In genomic region chr4:77877167-77877566, GRCh38 we compare ENCODE assay signal across 27 cellular contexts.
"Had no signal": no experiment of that assay in that cellular context is flagged by ENCODE, and none has a peak within 500 bp of the region (broad histone marks: within the 10 kb centered on the region; RNA-seq: fewer than 3 reads in every experiment).

No MANE protein-coding gene starts in this region.

- H3K27ac Mint-ChIP-seq: activated CD4-positive, alpha-beta memory T cell treated with anti-CD3 and anti-CD28 coated beads, Interleukin-2, amount 10 ng/mL, durations not matched to agents 7 days and 5 days; activated naive CD4-positive, alpha-beta T cell treated with anti-CD3 and anti-CD28 coated beads for 36 hours; activated T-cell treated with anti-CD3 and anti-CD28 coated beads, Interleukin-2, amount 50 U/mL, for 24 hours had no signal

- H3K27me3 ChIP-seq: adrenal gland, body of pancreas, breast epithelium had no signal

- H3K4me3 ChIP-seq: adrenal gland, body of pancreas, breast epithelium had no signal

- H3K9me3 ChIP-seq: adrenal gland, body of pancreas, breast epithelium had no signal

- H3K4me3 Mint-ChIP-seq: activated CD4-positive, alpha-beta memory T cell treated with anti-CD3 and anti-CD28 coated beads, Interleukin-2, amount 10 ng/mL, durations not matched to agents 7 days and 5 days; activated naive CD4-positive, alpha-beta T cell treated with anti-CD3 and anti-CD28 coated beads for 36 hours; activated T-cell treated with anti-CD3 and anti-CD28 coated beads, Interleukin-2, amount 50 U/mL, for 24 hours had no signal

- H3K36me3 ChIP-seq: breast epithelium had no signal

- ATAC-seq: activated naive CD4-positive, alpha-beta T cell treated with anti-CD3 and anti-CD28 coated beads, Interleukin-2, amount 50 U/mL, for 72 hours; body of pancreas; PC-3 had no signal

- DNase-seq: activated CD4-positive, alpha-beta memory T cell treated with anti-CD3 and anti-CD28 coated beads, Interleukin-2, amount 10 ng/mL, durations not matched to agents 7 days and 5 days; activated CD4-positive, alpha-beta T cell treated with anti-CD3 and anti-CD28 coated beads for 1 hour; activated CD4-positive, alpha-beta T cell treated with anti-CD3 and anti-CD28 coated beads for 48 hours; activated CD4-positive, CD25-positive, alpha-beta regulatory T cell; activated gamma-delta T cell treated with Interleukin-2 at 50 U/mL for 16 hours; activated naive CD4-positive, alpha-beta T cell treated with anti-CD3 and anti-CD28 coated beads for 36 hours; activated T-cell treated with anti-CD3 and anti-CD28 coated beads, Interleukin-2, amount 50 U/mL, for 24 hours; adrenal gland; body of pancreas; NCI-H1092 treated with DMSO at 0.1 percent for 48 hours; NCI-H1417 treated with DMSO at 0.1 percent for 48 hours; NCI-H187 treated with DMSO at 0.1 percent for 48 hours; NCI-H2081 treated with DMSO at 0.1 percent for 48 hours; NCI-H510A; NCI-H526; NCI-H748 treated with DMSO at 0.1 percent for 48 hours; NK-92 treated with Interleukin-12 subunit alpha and Interleukin-12 subunit beta, amount 100 ng/mL, for 24 hours; PC-3; Right ventricle myocardium superior; SW 1271; T-helper 1 cell; T1000; WERI-Rb-1 had no signal

- H3K27ac ChIP-seq: adrenal gland, body of pancreas, breast epithelium, WERI-Rb-1 had no signal

- H3K9me3 Mint-ChIP-seq: activated CD4-positive, alpha-beta memory T cell treated with anti-CD3 and anti-CD28 coated beads, Interleukin-2, amount 10 ng/mL, durations not matched to agents 7 days and 5 days; activated naive CD4-positive, alpha-beta T cell treated with anti-CD3 and anti-CD28 coated beads for 36 hours; activated naive CD4-positive, alpha-beta T cell treated with anti-CD3 and anti-CD28 coated beads, Interleukin-2, amount 50 U/mL, for 72 hours; activated T-cell treated with anti-CD3 and anti-CD28 coated beads, Interleukin-2, amount 50 U/mL, for 24 hours had no signal

- FAIRE-seq: astrocyte, RCC 7860 had no signal

- H3K27me3 Mint-ChIP-seq: activated CD4-positive, alpha-beta memory T cell treated with anti-CD3 and anti-CD28 coated beads, Interleukin-2, amount 10 ng/mL, durations not matched to agents 7 days and 5 days; activated T-cell treated with anti-CD3 and anti-CD28 coated beads, Interleukin-2, amount 50 U/mL, for 24 hours had no signal

- H3K4me1 ChIP-seq: breast epithelium had no signal
